In genomic region chr4:7330031-7330596, GRCh38 we compare ENCODE assay signal across 25 cellular contexts.
"Had no signal": no experiment of that assay in that cellular context is flagged by ENCODE, and none has a peak within 500 bp of the region (broad histone marks: within the 10 kb centered on the region; RNA-seq: fewer than 3 reads in every experiment).

No MANE protein-coding gene starts in this region.

- ATAC-seq: activated naive CD4-positive, alpha-beta T cell treated with anti-CD3 and anti-CD28 coated beads, Interleukin-2, amount 50 U/mL, for 72 hours; effector memory CD8-positive, alpha-beta T cell; naive thymus-derived CD8-positive, alpha-beta T cell; pancreas; sciatic nerve; stimulated activated naive CD8-positive, alpha-beta T cell treated with anti-CD3 and anti-CD28 coated beads, Interleukin-15, Interleukin-2, amounts not matched to agents 100 U/mL and 50 U/mL, for 24 hours; T-helper 17 cell had no signal

- DNase-seq: activated CD4-positive, alpha-beta memory T cell treated with anti-CD3 and anti-CD28 coated beads for 36 hours; activated CD4-positive, alpha-beta T cell treated with anti-CD3 and anti-CD28 coated beads for 48 hours; activated gamma-delta T cell; brain microvascular endothelial cell; central memory CD4-positive, alpha-beta T cell; effector memory CD8-positive, alpha-beta T cell; glutamatergic neuron; hippocampal formation; left ventricle myocardium superior; mammary epithelial cell; small intestine; stimulated activated CD4-positive, alpha-beta T cell treated with anti-CD3 and anti-CD28 coated beads, Interleukin-15, amount 100 ng/mL, for 24 hours; stimulated activated CD4-positive, alpha-beta T cell treated with anti-CD3 and anti-CD28 coated beads, Interleukin-2, amount 100 ng/mL, for 48 hours; stimulated activated naive CD8-positive, alpha-beta T cell treated with anti-CD3 and anti-CD28 coated beads, Interleukin-15, Interleukin-2, amounts not matched to agents 100 U/mL and 50 U/mL, for 24 hours; SW 1271; T-helper 17 cell had no signal

- H3K36me3 ChIP-seq: ascending aorta, brain microvascular endothelial cell, esophagus muscularis mucosa, pancreas, tibial nerve had no signal

- H3K27me3 ChIP-seq: ascending aorta, brain microvascular endothelial cell, dorsolateral prefrontal cortex, esophagus muscularis mucosa, pancreas, tibial nerve had no signal

- H3K4me3 ChIP-seq: ascending aorta, dorsolateral prefrontal cortex, esophagus muscularis mucosa, pancreas, tibial nerve had no signal

- H3K9me3 Mint-ChIP-seq: activated CD4-positive, alpha-beta memory T cell treated with anti-CD3 and anti-CD28 coated beads for 36 hours; activated naive CD4-positive, alpha-beta T cell treated with anti-CD3 and anti-CD28 coated beads, Interleukin-2, amount 50 U/mL, for 72 hours; effector memory CD8-positive, alpha-beta T cell; mesothelial cell of epicardium; naive thymus-derived CD8-positive, alpha-beta T cell had no signal

- H3K27ac ChIP-seq: ascending aorta, brain microvascular endothelial cell, pancreas had no signal

- H3K36me3 Mint-ChIP-seq: activated CD4-positive, alpha-beta memory T cell treated with anti-CD3 and anti-CD28 coated beads for 36 hours; activated naive CD4-positive, alpha-beta T cell treated with anti-CD3 and anti-CD28 coated beads, Interleukin-2, amount 50 U/mL, for 72 hours; mesothelial cell of epicardium; naive thymus-derived CD8-positive, alpha-beta T cell had no signal

- H3K9me3 ChIP-seq: ascending aorta, esophagus muscularis mucosa, pancreas, tibial nerve had no signal

- H3K27ac Mint-ChIP-seq: activated CD4-positive, alpha-beta memory T cell treated with anti-CD3 and anti-CD28 coated beads for 36 hours; activated naive CD4-positive, alpha-beta T cell treated with anti-CD3 and anti-CD28 coated beads, Interleukin-2, amount 50 U/mL, for 72 hours; mesothelial cell of epicardium; naive thymus-derived CD8-positive, alpha-beta T cell; T-helper 17 cell had no signal

- H3K4me1 ChIP-seq: pancreas had no signal

- H3K4me3 Mint-ChIP-seq: activated CD4-positive, alpha-beta memory T cell treated with anti-CD3 and anti-CD28 coated beads for 36 hours; effector memory CD8-positive, alpha-beta T cell; mesothelial cell of epicardium; naive thymus-derived CD8-positive, alpha-beta T cell; T-helper 17 cell had no signal
